8 cellular contexts compared by ENCODE assay signal in genomic region chr7:150973571-150974451, GRCh38. TPM values are rescaled to one million over a fixed set of nuclear protein-coding genes. Genes with fewer than 3 reads are reported as not detected.
A peak's percentile ranks its signal among the peaks of the same experiment; 100 is the strongest.
DNase-seq lines count a peak whose midpoint lies in the region; TF ChIP-seq lines count a peak whose summit lies in the region.

No MANE protein-coding gene starts in this region.

- H4K12ac ChIP-seq in trophoblast cell (ENCODE audit: low read depth, low read length) = no peak overlapping the region

- peak overlapping the region; percentile 78; the same call in 1 of the 2 replicates for H3K4me3 ChIP-seq in H7 (ENCODE audit: insufficient read depth, low read depth, low read length)
- no peak overlapping the region for H3K4me3 ChIP-seq in trophoblast cell (ENCODE audit: low read depth, low read length)

- no CpG with 5 or more reads among the region's 27 CpGs for WGBS in trophoblast cell (ENCODE audit: extremely low coverage, insufficient coverage, insufficient read length)

- no peak overlapping the region for H2BK12ac ChIP-seq in trophoblast cell (ENCODE audit: low read length)

- H4K8ac ChIP-seq in trophoblast cell (ENCODE audit: low read depth, low read length) = no peak overlapping the region

- peaks cover 7% of the 10 kb centered on the region for H3K9me3 ChIP-seq in trophoblast cell (ENCODE audit: insufficient read depth, low read depth, low read length)

- H3K9ac ChIP-seq in trophoblast cell (ENCODE audit: low read length) = no peak overlapping the region

- no peak overlapping the region for H2BK120ac ChIP-seq in trophoblast cell (ENCODE audit: insufficient read depth, low read length, poor library complexity)

- TF ChIP-seq CTCF in GM20000 (IDR thresholded peaks at IDR 0.05; ENCODE audit: extremely low read depth, missing control alignments) = no peak

- no peak overlapping the region for H3K23ac ChIP-seq in trophoblast cell (ENCODE audit: low read length)

- H3K36me3 ChIP-seq in H7 (replicated peaks; ENCODE audit: control insufficient read depth, insufficient read depth, low read length) (no peaks in the 10 kb centered on the region), trophoblast cell (ENCODE audit: control insufficient read depth in 1 of 2, insufficient read depth in 2 of 2, low read length in 2 of 2) (no peaks in the 10 kb centered on the region)

- H4K91ac ChIP-seq in trophoblast cell (ENCODE audit: low read depth, low read length) = no peak overlapping the region

- no peak overlapping the region for H3K4ac ChIP-seq in trophoblast cell (ENCODE audit: low read depth, low read length)

- peak; percentile 88 for DNase-seq in H7
- peak; percentile 49 for DNase-seq in NCI-H2196 treated with DMSO at 0.1 percent for 48 hours (lab: John Stamatoyannopoulos, UW; ENCODE audit: unreplicated experiment)
- DNase-seq in caudate nucleus (lab: John Stamatoyannopoulos, UW) = peak in 25 of 61 donors; percentile 19 to 63 (median 44)
- no peak for DNase-seq in trophoblast cell
- no peak for DNase-seq in activated gamma-delta T cell (lab: John Stamatoyannopoulos, UW)
- DNase-seq in GM20000 (ENCODE audit: low spot score) = no peak
- no peak for DNase-seq in NOMO-1 (lab: John Stamatoyannopoulos, UW; ENCODE audit: unreplicated experiment in 2 of 2)
- no peak for DNase-seq in activated CD8-positive, alpha-beta memory T cell treated with anti-CD3 and anti-CD28 coated beads for 24 hours

- H3K79me2 ChIP-seq in trophoblast cell (ENCODE audit: control insufficient read depth, insufficient read depth, low read length, poor library complexity) = peaks cover 2% of the 10 kb centered on the region

- H3K4me2 ChIP-seq in trophoblast cell (ENCODE audit: low read length) = peak overlapping the region; percentile 45

- no peak overlapping the region for H3K18ac ChIP-seq in trophoblast cell (ENCODE audit: low read length)

- H3K14ac ChIP-seq in trophoblast cell (ENCODE audit: low read length) = no peak overlapping the region

- no peaks in the 10 kb centered on the region for H3K79me1 ChIP-seq in trophoblast cell (ENCODE audit: low read length)

- no peak overlapping the region for H2AK5ac ChIP-seq in trophoblast cell (ENCODE audit: low read length)

- H3K27me3 ChIP-seq in H7 (ENCODE audit: control insufficient read depth, insufficient read depth, low read length) (peaks cover 32% of the 10 kb centered on the region), trophoblast cell (ENCODE audit: insufficient read depth, low read length) (peaks cover 43% of the 10 kb centered on the region)

- H2AFZ ChIP-seq in trophoblast cell (ENCODE audit: insufficient read depth, low read length, poor library complexity) = no peak overlapping the region

- H3K4me1 ChIP-seq in trophoblast cell (ENCODE audit: control insufficient read depth in 1 of 2, insufficient read depth in 2 of 2, low read length in 2 of 2) = peaks cover 14 to 16% of the 10 kb centered on the region in 2 experiments

- H3K27ac ChIP-seq in caudate nucleus (ENCODE audit: low read depth, low read length) = peak overlapping the region; percentile 40
- H3K27ac ChIP-seq in trophoblast cell (ENCODE audit: low read depth, low read length) = no peak overlapping the region

- no peak overlapping the region for H2BK5ac ChIP-seq in trophoblast cell (ENCODE audit: low read depth, low read length, poor library complexity)

RNA-seq across cellular contexts. Expression of gene KCNH2, which starts 4.3 kb away (rescaled TPM):
- 9.3 and 9.5 TPM in 2 replicates for total RNA-seq in H7 (2014; rRNA removed; shearing (Covaris generic))
- polyA plus RNA-seq in trophoblast cell (2013) = 1.4 and 1.5 TPM in 2 replicates

RNA-seq across cellular contexts. Expression of gene NOS3, which starts 17.0 kb away (rescaled TPM):
- 15.5 and 16.5 TPM in 2 replicates for total RNA-seq in H7 (2014; rRNA removed; shearing (Covaris generic))
- polyA plus RNA-seq in trophoblast cell (2013) = 3.1 and 3.4 TPM in 2 replicates

RNA-seq across cellular contexts. Expression of gene ATG9B, which starts 50.5 kb away (rescaled TPM):
- total RNA-seq in H7 (2014; rRNA removed; shearing (Covaris generic)) = 1.7 TPM in 2 replicates
- polyA plus RNA-seq in trophoblast cell (2013) = 27.9 and 32.3 TPM in 2 replicates

RNA-seq across cellular contexts. Expression of gene ABCB8, which starts 54.4 kb away (rescaled TPM):
- total RNA-seq in H7 (2014; rRNA removed; shearing (Covaris generic)) = 26.7 and 29.7 TPM in 2 replicates
- 21.2 and 23.5 TPM in 2 replicates for polyA plus RNA-seq in trophoblast cell (2013)

Comparison
In these comparisons a context has a peak if more than half of its experiments do, and no peak if none do; other contexts are left out.
1. DNase-seq: peak in H7 (single experiment) and NCI-H2196 treated with DMSO at 0.1 percent for 48 hours (single experiment); none in trophoblast cell (0 of 2), activated gamma-delta T cell (single experiment), GM20000 (single experiment), NOMO-1 (0 of 2) and activated CD8-positive, alpha-beta memory T cell treated with anti-CD3 and anti-CD28 coated beads for 24 hours (single experiment).